In genomic region chr1:39395357-39395831, GRCh38 we compare ENCODE assay signal across 9 cellular contexts.
DNase-seq lines count a peak whose midpoint lies in the region; ATAC-seq and TF ChIP-seq lines count a peak whose summit lies in the region.
"Had no signal": no experiment of that assay in that cellular context is flagged by ENCODE, and none has a peak within 500 bp of the region (broad histone marks: within the 10 kb centered on the region; RNA-seq: fewer than 3 reads in every experiment).

No MANE protein-coding gene starts in this region.

- ATAC-seq in activated CD8-positive, alpha-beta memory T cell treated with anti-CD3 and anti-CD28 coated beads, Interleukin-2, amount 10 ng/mL, durations not matched to agents 7 days and 5 days: no peak
- ATAC-seq in activated B cell treated with CpG ODN at 0.5 μM for 24 hours (ENCODE audit: low read depth): peak; percentile 45

- DNase-seq in activated CD8-positive, alpha-beta memory T cell treated with anti-CD3 and anti-CD28 coated beads, Interleukin-2, amount 10 ng/mL, durations not matched to agents 7 days and 5 days: no peak
- DNase-seq in activated CD8-positive, alpha-beta memory T cell treated with anti-CD3 and anti-CD28 coated beads, Interleukin-2, amount 50 U/mL, for 48 hours: no peak
- no peak for DNase-seq in activated B cell treated with CpG ODN at 0.5 μM for 24 hours
- peak; percentile 88 for DNase-seq in iris pigment epithelial cell (ENCODE audit: low read depth)
- DNase-seq in tibial artery: no peak
- no peak for DNase-seq in stimulated activated CD4-positive, alpha-beta T cell treated with anti-CD3 and anti-CD28 coated beads, Interleukin-4, amount 100 ng/mL, for 4 hours
- DNase-seq in GM10266 (ENCODE audit: extremely low spot score): no peak
- DNase-seq in HEK293T (ENCODE audit: extremely low spot score): no peak
- DNase-seq: DND-41 had no signal

- peak overlapping the region; percentile 41 to 66 for H3K27ac ChIP-seq in tibial artery

- no peaks in the 10 kb centered on the region for H3K27me3 ChIP-seq in tibial artery

- H3K27me3 Mint-ChIP-seq in activated CD8-positive, alpha-beta memory T cell treated with anti-CD3 and anti-CD28 coated beads, Interleukin-2, amount 10 ng/mL, durations not matched to agents 7 days and 5 days: no peaks in the 10 kb centered on the region
- no peaks in the 10 kb centered on the region for H3K27me3 Mint-ChIP-seq in activated B cell treated with CpG ODN at 0.5 μM for 24 hours

- H3K4me1 Mint-ChIP-seq in activated CD8-positive, alpha-beta memory T cell treated with anti-CD3 and anti-CD28 coated beads, Interleukin-2, amount 10 ng/mL, durations not matched to agents 7 days and 5 days: peaks cover 77% of the 10 kb centered on the region
- peaks cover 52% of the 10 kb centered on the region for H3K4me1 Mint-ChIP-seq in activated B cell treated with CpG ODN at 0.5 μM for 24 hours

- H3K4me1 ChIP-seq in tibial artery: peaks cover 5 to 96% (median 71%) of the 10 kb centered on the region in 4 donors

- peak overlapping the region; percentile 27 for H3K27ac Mint-ChIP-seq in activated CD8-positive, alpha-beta memory T cell treated with anti-CD3 and anti-CD28 coated beads, Interleukin-2, amount 10 ng/mL, durations not matched to agents 7 days and 5 days
- H3K27ac Mint-ChIP-seq in activated B cell treated with CpG ODN at 0.5 μM for 24 hours: peak overlapping the region; percentile 26

- TF ChIP-seq CTCF in activated B cell treated with CpG ODN at 0.5 μM for 24 hours (IDR thresholded peaks at IDR 0.05) (no peak), tibial artery (IDR thresholded peaks at IDR 0.05) (no peak), GM10266 (IDR thresholded peaks at IDR 0.05; ENCODE audit: control insufficient read depth, insufficient read depth, low read depth, missing control alignments) (no peak)

- no peaks in the 10 kb centered on the region for H3K36me3 ChIP-seq in tibial artery

- peaks cover 36% of the 10 kb centered on the region for H3K36me3 Mint-ChIP-seq in activated CD8-positive, alpha-beta memory T cell treated with anti-CD3 and anti-CD28 coated beads, Interleukin-2, amount 10 ng/mL, durations not matched to agents 7 days and 5 days
- H3K36me3 Mint-ChIP-seq in activated B cell treated with CpG ODN at 0.5 μM for 24 hours (ENCODE audit: low read depth): peaks cover 37% of the 10 kb centered on the region

- H3K9me3 Mint-ChIP-seq in activated CD8-positive, alpha-beta memory T cell treated with anti-CD3 and anti-CD28 coated beads, Interleukin-2, amount 10 ng/mL, durations not matched to agents 7 days and 5 days (ENCODE audit: low read depth): no peaks in the 10 kb centered on the region
- H3K9me3 Mint-ChIP-seq in activated B cell treated with CpG ODN at 0.5 μM for 24 hours: no peaks in the 10 kb centered on the region

- no peak overlapping the region for H3K4me3 Mint-ChIP-seq in activated CD8-positive, alpha-beta memory T cell treated with anti-CD3 and anti-CD28 coated beads, Interleukin-2, amount 10 ng/mL, durations not matched to agents 7 days and 5 days
- no peak overlapping the region for H3K4me3 Mint-ChIP-seq in activated B cell treated with CpG ODN at 0.5 μM for 24 hours

- CTCF ChIA-PET in activated CD8-positive, alpha-beta memory T cell treated with anti-CD3 and anti-CD28 coated beads, Interleukin-2, amount 10 ng/mL, durations not matched to agents 7 days and 5 days (lab: Charles Lee): interaction anchor here (1.0 to 1.1 kb wide), 2 partner anchors 13 to 144 kb away, joined by 3 read pairs; no protein-coding TSS in a partner anchor
- CTCF ChIA-PET in activated B cell treated with CpG ODN at 0.5 μM for 24 hours (lab: Charles Lee) (interaction anchor here (1.7 kb wide), 1 partner anchor 15 kb away, joined by 8 read pairs; no protein-coding TSS in a partner anchor), HEK293T (lab: Yijun Ruan, JAX) (no interaction called here)

- no peaks in the 10 kb centered on the region for H3K9me3 ChIP-seq in tibial artery

- H3K4me3 ChIP-seq in tibial artery: no peak overlapping the region

- POLR2A ChIA-PET in activated B cell treated with CpG ODN at 0.5 μM for 24 hours (lab: Charles Lee): interaction anchor here (0.7 kb wide), 3 partner anchors 13 to 129 kb away, joined by 4 to 7 read pairs (median 6); no protein-coding TSS in a partner anchor
- POLR2A ChIA-PET in HEK293T (lab: Yijun Ruan, JAX): interaction anchor here (1.2 to 1.3 kb wide), 2 partner anchors 14 to 16 kb away, joined by 4 to 6 read pairs; no protein-coding TSS in a partner anchor

- intact Hi-C loops in activated B cell treated with CpG ODN at 0.5 μM for 24 hours (cut with micrococcal nuclease): no loop called here
- intact Hi-C loops in tibial artery (cut with DNase I; ENCODE audit: low total_unique reads): no loop called here

TF ChIP-seq in HEK293T, 16 proteins besides CTCF, POLR2A, EP300 and RAD21:
- TF ChIP-seq LEF1 (IDR thresholded peaks at IDR 0.05; ENCODE audit: borderline replicate concordance) (no peak), PKNOX1 (IDR thresholded peaks at IDR 0.05) (no peak), BHLHE40 (IDR thresholded peaks at IDR 0.05; ENCODE audit: borderline replicate concordance) (no peak), FOXM1 (IDR thresholded peaks at IDR 0.05; ENCODE audit: borderline replicate concordance) (no peak), SP1 (IDR thresholded peaks at IDR 0.05) (no peak), FOXA1 (IDR thresholded peaks at IDR 0.05) (no peak), ELF4 (IDR thresholded peaks at IDR 0.05) (no peak), TARDBP (IDR thresholded peaks at IDR 0.05) (no peak), NFRKB (IDR thresholded peaks at IDR 0.05) (no peak), L3MBTL2 (conservative IDR thresholded peaks at IDR 0.05) (no peak), SUZ12 (IDR thresholded peaks at IDR 0.05) (no peak)
